In the genomic region with DNA sequence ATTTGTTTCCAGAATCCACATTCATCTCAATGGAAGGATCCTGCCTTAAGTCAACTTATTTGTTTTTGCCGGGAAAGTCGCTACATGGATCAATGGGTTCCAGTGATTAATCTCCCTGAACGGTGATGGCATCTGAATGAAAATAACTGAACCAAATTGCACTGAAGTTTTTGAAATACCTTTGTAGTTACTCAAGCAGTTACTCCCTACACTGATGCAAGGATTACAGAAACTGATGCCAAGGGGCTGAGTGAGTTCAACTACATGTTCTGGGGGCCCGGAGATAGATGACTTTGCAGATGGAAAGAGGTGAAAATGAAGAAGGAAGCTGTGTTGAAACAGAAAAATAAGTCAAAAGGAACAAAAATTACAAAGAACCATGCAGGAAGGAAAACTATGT, we compare ENCODE assay signal across 8 cellular contexts. TPM values are rescaled to one million over a fixed set of nuclear protein-coding genes. Genes with fewer than 3 reads are reported as not detected.
DNase-seq lines count a peak whose midpoint lies in the region; ATAC-seq and TF ChIP-seq lines count a peak whose summit lies in the region.

No MANE protein-coding gene starts in this region.

- H3K9ac ChIP-seq in ES-I3 (ENCODE audit: low read depth, low read length), result peak overlapping the region; percentile 98
- H3K9ac ChIP-seq in mammary epithelial cell (ENCODE audit: insufficient read depth, low read length), result peak overlapping the region; percentile 98

- H3K4me3 ChIP-seq in mammary epithelial cell (replicated peaks in 1 of 3; ENCODE audit: insufficient read depth in 1 of 3, low read depth in 2 of 3, low read length in 3 of 3) (peak overlapping the region; percentile 78 to 96 (median 79)), osteoblast (ENCODE audit: insufficient read depth, low read length) (peak overlapping the region; percentile 97), upper lobe of left lung (peak overlapping the region in 2 of 4 donors; percentile 88 to 94)

- no peak for TF ChIP-seq POLR2A in upper lobe of left lung (IDR thresholded peaks at IDR 0.05)

- no peaks in the 10 kb centered on the region for H4K20me1 ChIP-seq in mammary epithelial cell (ENCODE audit: insufficient read depth, low read length)
- peaks cover 13% of the 10 kb centered on the region for H4K20me1 ChIP-seq in osteoblast (ENCODE audit: insufficient read depth, low read length)

- H3K9me3 ChIP-seq in ES-I3 (ENCODE audit: control insufficient read depth, insufficient read depth, low read length) (no peaks in the 10 kb centered on the region; the same call in 1 of the 2 replicates), mammary epithelial cell (replicated peaks; ENCODE audit: insufficient read depth, low read length) (no peaks in the 10 kb centered on the region), osteoblast (ENCODE audit: low read depth, low read length) (no peaks in the 10 kb centered on the region), upper lobe of left lung (no peaks in the 10 kb centered on the region)

- peaks cover 11% of the 10 kb centered on the region for H3K36me3 ChIP-seq in ES-I3 (ENCODE audit: insufficient read depth, low read length)
- H3K36me3 ChIP-seq in mammary epithelial cell (ENCODE audit: insufficient read depth, low read length), result peaks cover 19% of the 10 kb centered on the region
- H3K36me3 ChIP-seq in osteoblast (ENCODE audit: insufficient read depth, low read length), result peaks cover 25% of the 10 kb centered on the region
- H3K36me3 ChIP-seq in upper lobe of left lung, result peaks cover 0 to 22% (median 0%) of the 10 kb centered on the region in 4 donors

- H3K27ac ChIP-seq in mammary epithelial cell (ENCODE audit: insufficient read depth, low read depth, low read length), result peak overlapping the region; percentile 96
- H3K27ac ChIP-seq in osteoblast (ENCODE audit: low read depth, low read length), result peak overlapping the region; percentile 93
- peak overlapping the region in 2 of 4 donors; percentile 96 for H3K27ac ChIP-seq in upper lobe of left lung

- ATAC-seq in GM21786 (IDR thresholded peaks at IDR 0.05; ENCODE audit: unreplicated experiment) (no peak), upper lobe of left lung (ENCODE audit: low FRiP score in 2 of 2) (no peak)

- intact Hi-C loops in mammary epithelial cell (cut with micrococcal nuclease), result loop anchor here (2.0 kb wide), 2 partner anchors 29 to 145 kb away; a partner anchor contains a TSS

- dilution Hi-C loops in mammary epithelial cell (cut with HindIII; ENCODE audit: low sequenced_read_pairs), result no loop called here

- TF ChIP-seq CTCF in mammary epithelial cell (conservative IDR thresholded peaks at IDR 0.05 in 1 of 2, IDR thresholded peaks at IDR 0.05 in 1 of 2; ENCODE audit: extremely low read depth in 1 of 2, insufficient read depth in 1 of 2, low read depth in 1 of 2, low read length in 2 of 2), result no peak
- no peak for TF ChIP-seq CTCF in osteoblast (IDR thresholded peaks at IDR 0.05; ENCODE audit: extremely low read depth, low read depth, low read length)
- no peak for TF ChIP-seq CTCF in upper lobe of left lung (IDR thresholded peaks at IDR 0.05)

- 0 out of 2 replicates have a peak, but pooled peaks cover 20% of the 10 kb centered on the region for H3K4me1 ChIP-seq in ES-I3 (ENCODE audit: insufficient read depth, low read length)
- H3K4me1 ChIP-seq in mammary epithelial cell (ENCODE audit: insufficient read depth, low read length), result peaks cover 23% of the 10 kb centered on the region
- peaks cover 43% of the 10 kb centered on the region for H3K4me1 ChIP-seq in osteoblast (ENCODE audit: insufficient read depth, low read length)
- H3K4me1 ChIP-seq in upper lobe of left lung, result peaks cover 15 to 37% (median 26%) of the 10 kb centered on the region in 4 donors

- H3K79me2 ChIP-seq in mammary epithelial cell (ENCODE audit: insufficient read depth, low read length) (peaks cover 35% of the 10 kb centered on the region), osteoblast (ENCODE audit: insufficient read depth, low read length) (peaks cover 24% of the 10 kb centered on the region)

- no peak overlapping the region for H2AFZ ChIP-seq in mammary epithelial cell (ENCODE audit: low read depth, low read length)
- no peak overlapping the region for H2AFZ ChIP-seq in osteoblast (ENCODE audit: low read length)

- in situ Hi-C loops in mammary epithelial cell (cut with MboI; ENCODE audit: low sequenced_read_pairs in 2 of 2), result loop anchor here in 1 of 2 donors (5.0 kb wide), 1 partner anchor 65 kb away; no protein-coding TSS in a partner anchor

- DNase-seq in MV-4-11 (lab: John Stamatoyannopoulos, UW) (peak; percentile 18), mammary epithelial cell (peak; percentile 34), osteoblast (ENCODE audit: insufficient read length, low spot score, missing footprints) (no peak), NCI-H2081 treated with DMSO at 0.1 percent for 48 hours (lab: John Stamatoyannopoulos, UW) (no peak), upper lobe of left lung (no peak)
- no peak for DNase-seq in stimulated activated CD4-positive, alpha-beta T cell treated with anti-CD3 and anti-CD28 coated beads, Interleukin-2, amount 100 ng/mL, for 48 hours

- CTCF ChIA-PET in mammary epithelial cell (lab: Charles Lee; ENCODE audit: low non-redundant PET), result no interaction called here

- no TSS peak for BruUV-seq in mammary epithelial cell (replicated peaks; lab: Mats Ljungman, UMichigan)

- H3K4me2 ChIP-seq in mammary epithelial cell (ENCODE audit: insufficient read depth, low read depth, low read length), result peak overlapping the region; percentile 79
- peak overlapping the region; percentile 98 for H3K4me2 ChIP-seq in osteoblast (ENCODE audit: insufficient read depth, low read length)

- 17% methylated on average over 4 of the region's 4 CpGs for WGBS in mammary epithelial cell (ENCODE audit: low coverage, missing lambda C conversion rate)
- 77 to 80% methylated on average over 4 of the region's 4 CpGs for WGBS in upper lobe of left lung, 2 donors

- H3K27me3 ChIP-seq in mammary epithelial cell (ENCODE audit: insufficient read depth, low read length), result no peaks in the 10 kb centered on the region
- H3K27me3 ChIP-seq in osteoblast (ENCODE audit: insufficient read depth, low read length), result no peaks in the 10 kb centered on the region
- no peaks in the 10 kb centered on the region for H3K27me3 ChIP-seq in upper lobe of left lung

- TF ChIP-seq EP300 in upper lobe of left lung (IDR thresholded peaks at IDR 0.05), result no peak

RNA-seq across cellular contexts. Expression of a gene that starts 2.6 kb away (rescaled TPM):
- 100 to 1,000 TPM; 119 to 371 TPM for total RNA-seq in mammary epithelial cell
- polyA plus RNA-seq in mammary epithelial cell, result 75.5 TPM
- polyA minus RNA-seq in mammary epithelial cell, result 27.2 TPM
- total RNA-seq in osteoblast, result 48.0 and 48.9 TPM in 2 replicates
- total RNA-seq in upper lobe of left lung, result 10 to 100 TPM; 21.7 to 45.6 (median 28.2) TPM

Comparison
In these comparisons a context has a peak if more than half of its experiments do, and no peak if none do; other contexts are left out.
1. DNase-seq: peak in MV-4-11 (single experiment) and mammary epithelial cell (single experiment); none in osteoblast (single experiment), NCI-H2081 treated with DMSO at 0.1 percent for 48 hours (single experiment), upper lobe of left lung (0 of 2) and stimulated activated CD4-positive, alpha-beta T cell treated with anti-CD3 and anti-CD28 coated beads, Interleukin-2, amount 100 ng/mL, for 48 hours (0 of 2).